8 cellular contexts compared by ENCODE assay signal in the genomic region with DNA sequence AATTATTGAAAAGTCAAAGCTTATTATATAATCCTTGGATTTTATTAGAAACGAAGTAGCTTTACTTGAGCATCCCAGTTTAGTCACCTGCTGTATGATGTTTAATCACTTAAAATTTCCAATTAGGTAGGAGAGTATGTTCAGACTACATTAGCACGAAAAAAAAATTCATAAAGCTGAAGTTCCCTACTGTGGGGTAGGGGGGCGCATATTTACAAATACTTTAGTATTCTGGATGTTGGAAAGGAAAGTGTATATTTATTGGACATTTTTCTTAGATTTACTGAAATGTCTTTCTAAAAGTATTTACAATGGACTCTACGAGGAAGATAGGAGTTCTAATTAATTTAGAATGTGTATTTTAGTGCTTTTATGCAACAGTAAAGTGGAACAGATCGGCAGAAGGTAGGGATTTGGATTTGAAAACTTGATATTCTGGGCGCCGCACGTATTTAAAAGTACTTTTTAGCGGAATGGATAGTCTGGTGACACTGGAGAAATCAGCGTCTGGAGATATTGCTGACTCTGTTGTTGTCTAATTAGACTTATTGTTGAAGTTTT. TPM values are rescaled to one million over a fixed set of nuclear protein-coding genes. Genes with fewer than 3 reads are reported as not detected.
A peak's percentile ranks its signal among the peaks of the same experiment; 100 is the strongest.
DNase-seq lines count a peak whose midpoint lies in the region; ATAC-seq, FAIRE-seq and TF ChIP-seq lines count a peak whose summit lies in the region.

No MANE protein-coding gene starts in this region.

- H3K4me3 ChIP-seq in IMR-90 (ENCODE audit: insufficient read depth, low read depth, low read length) (no peak overlapping the region; the same call in 1 of the 2 replicates), HepG2 (replicated peaks in 1 of 3; ENCODE audit: insufficient read depth in 1 of 3, low read depth in 2 of 3, low read length in 3 of 3) (peak overlapping the region; percentile 80 to 91 (median 90); a peak in 5 of 6 replicates)

- no peak overlapping the region for H3K14ac ChIP-seq in IMR-90 (replicated peaks; ENCODE audit: low read depth, low read length)

- CTCF ChIA-PET in IMR-90 (lab: Yijun Ruan, JAX) = interaction anchor here (0.8 to 1.4 kb wide), 2 partner anchors 18 to 155 kb away, joined by 3 to 4 read pairs; no protein-coding TSS in a partner anchor
- CTCF ChIA-PET in HepG2 (lab: Yijun Ruan, JAX; ENCODE audit: low intra/inter-chr PET ratio, low total read pairs) = no interaction called here

- H4K5ac ChIP-seq in IMR-90 (ENCODE audit: low read depth, low read length) = no peak overlapping the region

- peaks cover 5% of the 10 kb centered on the region; the same call in 1 of the 2 replicates for H3K9me1 ChIP-seq in IMR-90 (ENCODE audit: insufficient read depth, low read length)

- in situ Hi-C loops in IMR-90 (cut with MboI; ENCODE audit: low sequenced_read_pairs) = no loop called here
- in situ Hi-C loops in HepG2 (cut with HindIII; ENCODE audit: extremely low pct_ligation_motif_present, low pct_unique_long_range_greater_than_20kb) = no loop called here

- no peak overlapping the region for H2BK20ac ChIP-seq in IMR-90 (ENCODE audit: low read depth, low read length)

- H3K4me1 ChIP-seq in IMR-90 (ENCODE audit: control insufficient read depth, insufficient read depth, low read length) (no peaks in the 10 kb centered on the region), HepG2 (ENCODE audit: insufficient read depth, low read length) (peaks cover 38% of the 10 kb centered on the region)

- peak; percentile 10; the same call in 1 of the 2 replicates for TF ChIP-seq RAD21 in IMR-90 (IDR thresholded peaks at IDR 0.05; ENCODE audit: low read length)
- no peak for TF ChIP-seq RAD21 in HepG2 (CRISPR knock-in tag; IDR thresholded peaks at IDR 0.05)

- FAIRE-seq in D721Med (lab: Jason Lieb, UNC) (no peak), HepG2 (lab: Jason Lieb, UNC) (no peak)

- H3K4ac ChIP-seq in IMR-90 (ENCODE audit: low read depth, low read length) = no peak overlapping the region

- H3K79me2 ChIP-seq in HepG2 (ENCODE audit: insufficient read depth, low read length) = peaks cover 63% of the 10 kb centered on the region

- no peaks in the 10 kb centered on the region for H3K36me3 Mint-ChIP-seq in activated T-helper 17 cell treated with anti-CD3 and anti-CD28 coated beads, Interleukin-2, amount 50 U/mL, for 72 hours (ENCODE audit: low read depth)

- TF ChIP-seq CTCF in D721Med (IDR thresholded peaks at IDR 0.05; ENCODE audit: insufficient read depth, missing control alignments) = peak; percentile 39
- peak; percentile 31; the same call in 1 of the 2 replicates for TF ChIP-seq CTCF in IMR-90 (conservative IDR thresholded peaks at IDR 0.05; ENCODE audit: low read depth, low read length)
- 0 out of 2 replicates have a peak, but pooled peaks have one; percentile 15 for TF ChIP-seq CTCF in HepG2 (CRISPR knock-in tag; IDR thresholded peaks at IDR 0.05)

- H3K9me3 ChIP-seq in IMR-90 (ENCODE audit: control insufficient read depth, insufficient read depth, low read length) (no peaks in the 10 kb centered on the region), HepG2 (ENCODE audit: low read length) (no peaks in the 10 kb centered on the region)

- POLR2A ChIA-PET in IMR-90 (lab: Charles Lee; ENCODE audit: unreplicated experiment) = no interaction called here
- POLR2A ChIA-PET in HepG2 (lab: Yijun Ruan, JAX) = interaction anchor here (1.4 kb wide), 1 partner anchor 69 kb away, joined by 4 read pairs; no protein-coding TSS in a partner anchor

- DNase-seq in D721Med (ENCODE audit: insufficient read length, low spot score) = no peak
- peak; percentile 4 for DNase-seq in IMR-90
- peak; percentile 20 for DNase-seq in HepG2 (ENCODE audit: low spot score)
- no peak for DNase-seq in NCI-H446 (lab: John Stamatoyannopoulos, UW)
- no peak for DNase-seq in amygdala (lab: John Stamatoyannopoulos, UW)

- no peak overlapping the region for H2AK9ac ChIP-seq in IMR-90 (replicated peaks; ENCODE audit: low read depth, low read length, poor library complexity)

- no peak overlapping the region for H4K8ac ChIP-seq in IMR-90 (ENCODE audit: low read depth in 2 of 2, low read length in 2 of 2)

- H3K4me2 ChIP-seq in IMR-90 (ENCODE audit: low read depth, low read length) = peak overlapping the region; percentile 99
- peak overlapping the region; percentile 88 for H3K4me2 ChIP-seq in HepG2 (ENCODE audit: low read depth, low read length)

- ATAC-seq in IMR-90 (ENCODE audit: low read depth) (no peak), HepG2 (no peak), GM18519 (IDR thresholded peaks at IDR 0.05; ENCODE audit: low FRiP score, unreplicated experiment) (no peak), GM18861 (IDR thresholded peaks at IDR 0.05; ENCODE audit: unreplicated experiment) (no peak)
- ATAC-seq in activated T-helper 17 cell treated with anti-CD3 and anti-CD28 coated beads, Interleukin-2, amount 50 U/mL, for 72 hours (replicated peaks) = no peak

- H3K27me3 Mint-ChIP-seq in activated T-helper 17 cell treated with anti-CD3 and anti-CD28 coated beads, Interleukin-2, amount 50 U/mL, for 72 hours = no peaks in the 10 kb centered on the region

- H2AFZ ChIP-seq in IMR-90 (replicated peaks; ENCODE audit: low read length, poor library complexity) = no peak overlapping the region
- no peak overlapping the region for H2AFZ ChIP-seq in HepG2 (ENCODE audit: low read length)

- no peak overlapping the region for H3K23ac ChIP-seq in IMR-90 (ENCODE audit: low read depth, low read length)

- peak overlapping the region; percentile 90 for H3K4me3 Mint-ChIP-seq in activated T-helper 17 cell treated with anti-CD3 and anti-CD28 coated beads, Interleukin-2, amount 50 U/mL, for 72 hours

- H3K18ac ChIP-seq in IMR-90 (ENCODE audit: low read depth, low read length) = no peak overlapping the region

- H2AK5ac ChIP-seq in IMR-90 (ENCODE audit: low read depth, low read length) = no peak overlapping the region

- H4K91ac ChIP-seq in IMR-90 (ENCODE audit: insufficient read depth, low read depth, low read length) = no peak overlapping the region

- peaks cover 30% of the 10 kb centered on the region for H4K20me1 ChIP-seq in IMR-90 (ENCODE audit: insufficient read depth, low read length)
- H4K20me1 ChIP-seq in HepG2 (ENCODE audit: insufficient read depth, low read length) = peaks cover 23% of the 10 kb centered on the region; the same call in 1 of the 2 replicates

- no peaks in the 10 kb centered on the region for H3K36me3 ChIP-seq in IMR-90 (ENCODE audit: control insufficient read depth, insufficient read depth, low read length)
- no peaks in the 10 kb centered on the region for H3K36me3 ChIP-seq in HepG2 (replicated peaks in 1 of 2; ENCODE audit: control insufficient read depth in 1 of 2, insufficient read depth in 2 of 2, low read length in 2 of 2)

- no peak overlapping the region for H3K27ac Mint-ChIP-seq in activated T-helper 17 cell treated with anti-CD3 and anti-CD28 coated beads, Interleukin-2, amount 50 U/mL, for 72 hours

- peaks cover 3 to 28% of the 10 kb centered on the region in 2 experiments; a peak in 3 of 4 replicates for H3K79me1 ChIP-seq in IMR-90 (ENCODE audit: low read depth in 1 of 2, low read length in 2 of 2)

- TF ChIP-seq EP300 in HepG2 (IDR thresholded peaks at IDR 0.05; ENCODE audit: low read depth in 2 of 2, low read length in 2 of 2) = no peak
- no peak for TF ChIP-seq EP300 in HepG2 (CRISPR knock-in tag; IDR thresholded peaks at IDR 0.05; ENCODE audit: borderline replicate concordance)

- no peak overlapping the region for H2BK15ac ChIP-seq in IMR-90 (ENCODE audit: low read depth, low read length)

- H3K9ac ChIP-seq in IMR-90 (ENCODE audit: low read depth, low read length) (peak overlapping the region; percentile 91; the same call in 1 of the 2 replicates), HepG2 (ENCODE audit: insufficient read depth, low read depth, low read length) (peak overlapping the region; percentile 80)

- BruUV-seq in IMR-90 (replicated peaks; lab: Mats Ljungman, UMichigan) (no TSS peak), HepG2 (replicated peaks; lab: Mats Ljungman, UMichigan) (TSS peak; percentile 61)

- H3K56ac ChIP-seq in IMR-90 (ENCODE audit: extremely low read depth, insufficient read depth, low read length) = no peak overlapping the region

- dilution Hi-C loops in IMR-90 (cut with HindIII; ENCODE audit: low sequenced_read_pairs, unreplicated experiment) = no loop called here

- intact Hi-C loops in IMR-90 (cut with micrococcal nuclease) (loop anchor here (5.0 to 10.0 kb wide), 2 partner anchors 112 to 239 kb away; no protein-coding TSS in a partner anchor), HepG2 (cut with micrococcal nuclease; ENCODE audit: unreplicated experiment) (loop anchor here (2.0 kb wide), 1 partner anchor 35 kb away; no protein-coding TSS in a partner anchor)

- peaks cover 23% of the 10 kb centered on the region for H3K4me1 Mint-ChIP-seq in activated T-helper 17 cell treated with anti-CD3 and anti-CD28 coated beads, Interleukin-2, amount 50 U/mL, for 72 hours

- no peaks in the 10 kb centered on the region for H3K9me3 Mint-ChIP-seq in activated T-helper 17 cell treated with anti-CD3 and anti-CD28 coated beads, Interleukin-2, amount 50 U/mL, for 72 hours

- H2BK5ac ChIP-seq in IMR-90 (ENCODE audit: low read depth, low read length, poor library complexity, severe bottlenecking) = no peak overlapping the region

- no peak overlapping the region for H3K27ac ChIP-seq in IMR-90 (ENCODE audit: insufficient read depth, low read length)
- H3K27ac ChIP-seq in HepG2 (ENCODE audit: extremely low read length, insufficient read depth, low read length) = no peak overlapping the region

- H3K27me3 ChIP-seq in IMR-90 (ENCODE audit: control insufficient read depth, insufficient read depth, low read length) (no peaks in the 10 kb centered on the region), HepG2 (ENCODE audit: control insufficient read depth in 1 of 2, insufficient read depth in 2 of 2, low read length in 2 of 2) (no peaks in the 10 kb centered on the region; a peak in 1 of 5 replicates)

- no peak for TF ChIP-seq POLR2A in IMR-90 (IDR thresholded peaks at IDR 0.05; ENCODE audit: low read depth, low read length)
- no peak for TF ChIP-seq POLR2A in HepG2 (IDR thresholded peaks at IDR 0.05; ENCODE audit: insufficient read depth in 1 of 2, low read depth in 2 of 2, low read length in 2 of 2)

- H2BK120ac ChIP-seq in IMR-90 (ENCODE audit: low read depth, low read length) = no peak overlapping the region

- WGBS in IMR-90 (ENCODE audit: extremely low coverage in 2 of 2, insufficient read length in 1 of 2), 2 experiments = 80% methylated on average over 2 of the region's 10 CpGs; no CpG with 5 or more reads in 1 of the 2 experiments
- WGBS in HepG2 (ENCODE audit: low lambda C conversion rate) = 2% methylated on average over 10 of the region's 10 CpGs

RNA-seq across cellular contexts. Expression of a gene that starts 1.9 kb away (rescaled TPM):
- total RNA-seq in IMR-90 (2012; rRNA removed) = 19.0 and 21.9 TPM in 2 replicates
- 13.5 and 15.4 TPM in 2 replicates for polyA plus RNA-seq in IMR-90 (2012; rRNA removed)
- polyA plus RNA-seq in IMR-90 (2012; cell fraction: cytosol; rRNA removed) = 4.7 TPM in 2 replicates
- 11.9 and 24.7 TPM in 2 replicates for polyA plus RNA-seq in IMR-90 (2012; cell fraction: nucleus; rRNA removed; ENCODE audit: low replicate concordance)
- total RNA-seq in activated T-helper 17 cell treated with anti-CD3 and anti-CD28 coated beads, Interleukin-2, amount 50 U/mL, for 72 hours = 10 to 100 TPM; 11.0 to 19.7 TPM
- 16.4 and 21.3 TPM in 2 replicates for total RNA-seq in HepG2 (2016; rRNA removed; fragmentation: Illumina TruSeq; extraction: Trizol)
- total RNA-seq in HepG2 (2016; cell fraction: cytosol; rRNA removed; fragmentation: Illumina TruSeq; extraction: Trizol; ENCODE audit: low read depth) = 9.4 and 10.8 TPM in 2 replicates
- 16.5 and 18.1 TPM in 2 replicates for total RNA-seq in HepG2 (2016; cell fraction: insoluble cytoplasmic fraction; rRNA removed; fragmentation: Illumina TruSeq; extraction: Trizol)
- total RNA-seq in HepG2 (2016; cell fraction: membrane; rRNA removed; fragmentation: Illumina TruSeq; extraction: Trizol) = 14.5 and 14.6 TPM in 2 replicates
- 13.3 and 15.7 TPM in 2 replicates for total RNA-seq in HepG2 (2016; cell fraction: nucleus; rRNA removed; fragmentation: Illumina TruSeq; extraction: Trizol)
- 13.7 and 15.8 TPM in 2 replicates for polyA plus RNA-seq in HepG2 (2011; rRNA removed)
- polyA plus RNA-seq in HepG2 (2011; cell fraction: cytosol; rRNA removed) = 8.6 and 11.8 TPM in 2 replicates
- polyA plus RNA-seq in HepG2 (2011; cell fraction: nucleus; rRNA removed) = 14.0 TPM in 2 replicates
- 11.1 and 13.6 TPM in 2 replicates for polyA plus RNA-seq in HepG2 (2012)
- 1.7 and 1.8 TPM in 2 replicates for polyA plus RNA-seq in HepG2 (2016; cell fraction: cytosol; fragmentation: Illumina TruSeq; extraction: Trizol; ENCODE audit: low read depth)
- 17.6 and 18.5 TPM in 2 replicates for polyA plus RNA-seq in HepG2 (2016; cell fraction: insoluble cytoplasmic fraction; fragmentation: Illumina TruSeq; extraction: Trizol; ENCODE audit: low read depth)
- polyA plus RNA-seq in HepG2 (2016; cell fraction: membrane; fragmentation: Illumina TruSeq; extraction: Trizol; ENCODE audit: low read depth) = 6.1 and 6.3 TPM in 2 replicates
- polyA plus RNA-seq in HepG2 (2016; cell fraction: nucleus; fragmentation: Illumina TruSeq; extraction: Trizol; ENCODE audit: insufficient read depth, low read depth) = 23.1 and 24.6 TPM in 2 replicates
- polyA minus RNA-seq in HepG2 (2011; rRNA and poly(A)+ RNA removed; ENCODE audit: low replicate concordance) = 21.3 and 22.8 TPM in 2 replicates
- 11.7 and 12.0 TPM in 2 replicates for polyA minus RNA-seq in HepG2 (2011; cell fraction: cytosol; rRNA and poly(A)+ RNA removed)
- 14.9 and 15.5 TPM in 2 replicates for polyA minus RNA-seq in HepG2 (2011; cell fraction: nucleus; rRNA and poly(A)+ RNA removed)

RNA-seq across cellular contexts. Expression of a gene that starts 33.7 kb away (rescaled TPM):
- total RNA-seq in IMR-90 (2012; rRNA removed) = 33.3 and 51.1 TPM in 2 replicates
- polyA plus RNA-seq in IMR-90 (2012; rRNA removed) = 19.7 and 22.9 TPM in 2 replicates
- polyA plus RNA-seq in IMR-90 (2012; cell fraction: cytosol; rRNA removed) = 3.1 and 4.7 TPM in 2 replicates
- 0.95 and 9.2 TPM in 2 replicates for polyA plus RNA-seq in IMR-90 (2012; cell fraction: nucleus; rRNA removed; ENCODE audit: low replicate concordance)
- 10 to 100 TPM; 34.3 to 38.9 TPM for total RNA-seq in activated T-helper 17 cell treated with anti-CD3 and anti-CD28 coated beads, Interleukin-2, amount 50 U/mL, for 72 hours
- 36.8 and 57.0 TPM in 2 replicates for total RNA-seq in HepG2 (2016; rRNA removed; fragmentation: Illumina TruSeq; extraction: Trizol)
- total RNA-seq in HepG2 (2016; cell fraction: cytosol; rRNA removed; fragmentation: Illumina TruSeq; extraction: Trizol; ENCODE audit: low read depth) = 3.7 and 5.1 TPM in 2 replicates
- 36.4 and 55.9 TPM in 2 replicates for total RNA-seq in HepG2 (2016; cell fraction: insoluble cytoplasmic fraction; rRNA removed; fragmentation: Illumina TruSeq; extraction: Trizol)
- total RNA-seq in HepG2 (2016; cell fraction: membrane; rRNA removed; fragmentation: Illumina TruSeq; extraction: Trizol) = 17.4 and 17.7 TPM in 2 replicates
- 20.6 and 28.2 TPM in 2 replicates for total RNA-seq in HepG2 (2016; cell fraction: nucleus; rRNA removed; fragmentation: Illumina TruSeq; extraction: Trizol)
- polyA plus RNA-seq in HepG2 (2011; rRNA removed) = 11.2 and 14.6 TPM in 2 replicates
- 6.3 and 9.5 TPM in 2 replicates for polyA plus RNA-seq in HepG2 (2011; cell fraction: cytosol; rRNA removed)
- polyA plus RNA-seq in HepG2 (2011; cell fraction: nucleus; rRNA removed) = 9.8 and 10.1 TPM in 2 replicates
- 13.6 and 16.9 TPM in 2 replicates for polyA plus RNA-seq in HepG2 (2012)
- 1.6 and 2.4 TPM in 2 replicates for polyA plus RNA-seq in HepG2 (2016; cell fraction: cytosol; fragmentation: Illumina TruSeq; extraction: Trizol; ENCODE audit: low read depth)
- 38.4 and 39.3 TPM in 2 replicates for polyA plus RNA-seq in HepG2 (2016; cell fraction: insoluble cytoplasmic fraction; fragmentation: Illumina TruSeq; extraction: Trizol; ENCODE audit: low read depth)
- polyA plus RNA-seq in HepG2 (2016; cell fraction: membrane; fragmentation: Illumina TruSeq; extraction: Trizol; ENCODE audit: low read depth) = 6.1 and 6.2 TPM in 2 replicates
- 22.4 and 23.7 TPM in 2 replicates for polyA plus RNA-seq in HepG2 (2016; cell fraction: nucleus; fragmentation: Illumina TruSeq; extraction: Trizol; ENCODE audit: insufficient read depth, low read depth)
- polyA minus RNA-seq in HepG2 (2011; rRNA and poly(A)+ RNA removed; ENCODE audit: low replicate concordance) = 18.3 and 22.6 TPM in 2 replicates
- polyA minus RNA-seq in HepG2 (2011; cell fraction: cytosol; rRNA and poly(A)+ RNA removed) = 13.7 and 16.2 TPM in 2 replicates
- 27.4 and 33.7 TPM in 2 replicates for polyA minus RNA-seq in HepG2 (2011; cell fraction: nucleus; rRNA and poly(A)+ RNA removed)

Comparison
In these comparisons a context has a peak if more than half of its experiments do, and no peak if none do; other contexts are left out.
1. DNase-seq: peak in IMR-90 (single experiment) and HepG2 (single experiment); none in D721Med (single experiment), NCI-H446 (0 of 2) and amygdala (0 of 56).
2. Peak in every context shown above with its lines, with median percentiles within 50 percentile points of each other: CTCF ChIP-seq.